Comparison of ENCODE assay signal across 8 cellular contexts in the genomic region with DNA sequence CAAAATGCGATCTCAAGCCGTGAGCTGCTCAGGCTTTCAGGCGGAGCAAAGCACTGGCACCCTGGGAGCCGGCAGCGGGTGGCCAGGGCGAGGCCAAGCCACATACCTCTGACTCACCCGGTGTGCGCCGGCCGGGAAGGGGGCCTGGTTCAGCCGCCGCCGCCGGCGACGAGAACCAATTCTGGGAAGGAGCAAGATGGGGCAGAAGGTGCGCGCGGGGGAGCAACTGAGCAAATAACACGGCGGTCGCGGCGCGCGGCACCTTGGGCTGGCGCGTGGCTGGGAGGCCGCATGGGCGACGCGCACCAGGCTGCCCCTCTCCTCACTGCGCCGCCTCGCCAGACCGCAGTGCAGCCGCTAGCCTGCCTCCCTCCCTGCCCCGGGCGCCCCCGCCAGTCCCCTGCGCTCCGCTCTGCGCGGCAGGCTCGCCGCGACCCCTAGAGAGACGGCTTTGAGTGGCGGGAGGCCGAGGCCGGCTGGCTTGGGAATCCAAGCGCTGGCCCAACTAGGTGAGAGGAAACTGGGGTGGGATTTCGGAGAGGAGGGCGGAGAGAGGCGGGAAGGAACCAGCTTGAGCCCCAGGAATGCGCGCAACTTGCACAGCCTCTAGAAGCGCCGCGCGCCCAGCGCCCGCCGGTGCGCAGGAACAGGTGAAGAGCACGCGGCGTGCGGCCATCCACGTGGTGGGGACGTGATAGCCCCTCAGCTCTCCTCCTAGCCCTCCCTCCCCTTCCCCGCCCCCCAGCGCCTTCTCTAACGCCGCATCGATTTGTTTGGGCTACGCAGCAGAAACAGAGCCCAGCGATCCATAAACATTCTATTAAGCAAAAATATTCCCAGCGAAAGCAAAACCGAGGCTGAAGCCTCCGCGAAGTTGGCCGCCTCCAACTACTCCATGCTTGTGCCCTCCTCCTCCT. TPM values are rescaled to one million over a fixed set of nuclear protein-coding genes. Genes with fewer than 3 reads are reported as not detected.
DNase-seq lines count a peak whose midpoint lies in the region; ATAC-seq and TF ChIP-seq lines count a peak whose summit lies in the region.

No MANE protein-coding gene starts in this region.

- ATAC-seq in gastrocnemius medialis (no peak), HG02970 (IDR thresholded peaks at IDR 0.05; ENCODE audit: low FRiP score, unreplicated experiment) (no peak)

- peaks cover 33% of the 10 kb centered on the region for H3K36me3 Mint-ChIP-seq in activated T-helper 2 cell treated with anti-CD3 and anti-CD28 coated beads, Interferon-gamma antibody, Interleukin-2, Interleukin-4, amounts not matched to agents 10 μg/mL and 5 μg/mL and 100 μg/mL, durations not matched to agents 14 hours and 24 hours and 36 hours (ENCODE audit: low read depth)

- intact Hi-C loops in activated T-helper 2 cell treated with anti-CD3 and anti-CD28 coated beads, Interferon-gamma antibody, Interleukin-2, Interleukin-4, amounts not matched to agents 10 μg/mL and 5 μg/mL and 100 μg/mL, durations not matched to agents 14 hours and 24 hours and 36 hours (cut with micrococcal nuclease): loop anchor here (2.0 to 10.0 kb wide), 4 partner anchors 15 to 1581 kb away; no protein-coding TSS in a partner anchor
- intact Hi-C loops in gastrocnemius medialis (cut with DNase I; ENCODE audit: low total_unique reads): loop anchor here (10.0 kb wide), 1 partner anchor 1421 kb away; no protein-coding TSS in a partner anchor

- H3K27me3 ChIP-seq in gastrocnemius medialis: peaks cover 25 to 59% (median 50%) of the 10 kb centered on the region in 3 donors

- peaks cover 17 to 24% of the 10 kb centered on the region in 2 donors for H3K4me1 ChIP-seq in gastrocnemius medialis

- no peaks in the 10 kb centered on the region for H3K9me3 Mint-ChIP-seq in activated T-helper 2 cell treated with anti-CD3 and anti-CD28 coated beads, Interferon-gamma antibody, Interleukin-2, Interleukin-4, amounts not matched to agents 10 μg/mL and 5 μg/mL and 100 μg/mL, durations not matched to agents 14 hours and 24 hours and 36 hours

- CTCF ChIA-PET in GM10248 (lab: Yijun Ruan, JAX): interaction anchor here (1.2 to 2.6 kb wide), 2 partner anchors 10 to 31 kb away, joined by 3 to 8 read pairs; no protein-coding TSS in a partner anchor

- H3K36me3 ChIP-seq in gastrocnemius medialis: no peaks in the 10 kb centered on the region

- peaks cover 26% of the 10 kb centered on the region for H3K4me1 Mint-ChIP-seq in activated T-helper 2 cell treated with anti-CD3 and anti-CD28 coated beads, Interferon-gamma antibody, Interleukin-2, Interleukin-4, amounts not matched to agents 10 μg/mL and 5 μg/mL and 100 μg/mL, durations not matched to agents 14 hours and 24 hours and 36 hours (ENCODE audit: low read depth)

- H3K27me3 Mint-ChIP-seq in activated T-helper 2 cell treated with anti-CD3 and anti-CD28 coated beads, Interferon-gamma antibody, Interleukin-2, Interleukin-4, amounts not matched to agents 10 μg/mL and 5 μg/mL and 100 μg/mL, durations not matched to agents 14 hours and 24 hours and 36 hours (ENCODE audit: low read depth): peaks cover 41% of the 10 kb centered on the region

- peak overlapping the region; percentile 45 to 71 (median 62) for H3K4me3 ChIP-seq in gastrocnemius medialis

- no peaks in the 10 kb centered on the region for H3K9me3 ChIP-seq in gastrocnemius medialis

- in situ Hi-C loops in gastrocnemius medialis (cut with MboI; ENCODE audit: low sequenced_read_pairs in 4 of 4): loop anchor here in 1 of 4 donors (25.0 kb wide), 1 partner anchor 1373 kb away; no protein-coding TSS in a partner anchor

- POLR2A ChIA-PET in GM10248 (lab: Yijun Ruan, JAX): no interaction called here

- peak; percentile 46 for DNase-seq in stimulated activated CD4-positive, alpha-beta T cell treated with anti-CD3 and anti-CD28 coated beads, Interleukin-15, amount 100 ng/mL, for 24 hours
- no peak for DNase-seq in stimulated activated CD4-positive, alpha-beta T cell treated with anti-CD3 and anti-CD28 coated beads, Interleukin-1b, Interleukin-23, amount 100 ng/mL, for 48 hours
- no peak for DNase-seq in activated T-helper 2 cell treated with anti-CD3 and anti-CD28 coated beads, Interferon-gamma antibody, Interleukin-2, Interleukin-4, amounts not matched to agents 10 μg/mL and 5 μg/mL and 100 μg/mL, durations not matched to agents 14 hours and 24 hours and 36 hours (ENCODE audit: low spot score)
- DNase-seq in hepatic stellate cell (ENCODE audit: low spot score) (peak; percentile 72), gastrocnemius medialis (no peak), GM10248 (ENCODE audit: extremely low spot score) (no peak), OCI-M1 (lab: John Stamatoyannopoulos, UW) (no peak)

- H3K27ac Mint-ChIP-seq in activated T-helper 2 cell treated with anti-CD3 and anti-CD28 coated beads, Interferon-gamma antibody, Interleukin-2, Interleukin-4, amounts not matched to agents 10 μg/mL and 5 μg/mL and 100 μg/mL, durations not matched to agents 14 hours and 24 hours and 36 hours: peak overlapping the region; percentile 85

- peak overlapping the region; percentile 87 for H3K4me3 Mint-ChIP-seq in activated T-helper 2 cell treated with anti-CD3 and anti-CD28 coated beads, Interferon-gamma antibody, Interleukin-2, Interleukin-4, amounts not matched to agents 10 μg/mL and 5 μg/mL and 100 μg/mL, durations not matched to agents 14 hours and 24 hours and 36 hours (ENCODE audit: low read depth)

- peak overlapping the region in 3 of 4 donors; percentile 16 to 53 (median 34) for H3K27ac ChIP-seq in gastrocnemius medialis

- no peak for TF ChIP-seq CTCF in gastrocnemius medialis (IDR thresholded peaks at IDR 0.05 in 4 of 5, conservative IDR thresholded peaks at IDR 0.05 in 1 of 5)
- no peak for TF ChIP-seq CTCF in GM10248 (IDR thresholded peaks at IDR 0.05; ENCODE audit: control extremely low read depth, extremely low read depth, low read depth, missing control alignments)

- TF ChIP-seq POLR2A in gastrocnemius medialis (IDR thresholded peaks at IDR 0.05): no peak

RNA-seq across cellular contexts. Expression of gene NRP2, which starts 3.3 kb away (rescaled TPM):
- 59.9 and 61.7 TPM in 2 replicates for total RNA-seq in activated T-helper 2 cell treated with anti-CD3 and anti-CD28 coated beads, Interferon-gamma antibody, Interleukin-2, Interleukin-4, amounts not matched to agents 10 μg/mL and 5 μg/mL and 100 μg/mL, durations not matched to agents 14 hours and 24 hours and 36 hours
- total RNA-seq in gastrocnemius medialis: 1 to 10 TPM; 1.6 to 4.1 (median 2.2) TPM

Comparison
In these comparisons a context has a peak if more than half of its experiments do, and no peak if none do; other contexts are left out.
1. DNase-seq: peak in stimulated activated CD4-positive, alpha-beta T cell treated with anti-CD3 and anti-CD28 coated beads, Interleukin-15, amount 100 ng/mL, for 24 hours (single experiment) and hepatic stellate cell (single experiment); none in stimulated activated CD4-positive, alpha-beta T cell treated with anti-CD3 and anti-CD28 coated beads, Interleukin-1b, Interleukin-23, amount 100 ng/mL, for 48 hours (single experiment), activated T-helper 2 cell treated with anti-CD3 and anti-CD28 coated beads, Interferon-gamma antibody, Interleukin-2, Interleukin-4, amounts not matched to agents 10 μg/mL and 5 μg/mL and 100 μg/mL, durations not matched to agents 14 hours and 24 hours and 36 hours (single experiment), gastrocnemius medialis (0 of 2), GM10248 (single experiment) and OCI-M1 (single experiment).
2. RNA of gene NRP2, which starts 3.3 kb away (total RNA-seq): 59.9 to 61.7 TPM in activated T-helper 2 cell treated with anti-CD3 and anti-CD28 coated beads, Interferon-gamma antibody, Interleukin-2, Interleukin-4, amounts not matched to agents 10 μg/mL and 5 μg/mL and 100 μg/mL, durations not matched to agents 14 hours and 24 hours and 36 hours; 1.6 to 4.1 TPM in gastrocnemius medialis; every median in the first group is over 10 times any median in the second.